Comparison of ENCODE assay signal across 20 cellular contexts in genomic region chr22:25880524-25880923, GRCh38.
A peak's percentile ranks its signal among the peaks of the same experiment; 100 is the strongest.
DNase-seq lines count a peak whose midpoint lies in the region; TF ChIP-seq lines count a peak whose summit lies in the region.
"Had no signal": no experiment of that assay in that cellular context is flagged by ENCODE, and none has a peak within 500 bp of the region (broad histone marks: within the 10 kb centered on the region; RNA-seq: fewer than 3 reads in every experiment).

No MANE protein-coding gene starts in this region.

- no peak for TF ChIP-seq POLR2A in adrenal gland (IDR thresholded peaks at IDR 0.05)

- 51 to 71% (median 70%) methylated on average over 2 of the region's 2 CpGs for whole genome bisulfite sequencing in adrenal gland, 4 donors

- no peaks in the 10 kb centered on the region for H3K4me1 ChIP-seq in adrenal gland (replicated peaks in 1 of 2)
- H3K4me1 ChIP-seq: BE2C had no signal

- H3K36me3 ChIP-seq in adrenal gland (replicated peaks in 1 of 2): no peaks in the 10 kb centered on the region
- H3K36me3 ChIP-seq: BE2C had no signal

- intact Hi-C loops in adrenal gland (cut with DNase I): no loop called here

- H3K27ac ChIP-seq in adrenal gland: no peak overlapping the region
- H3K27ac ChIP-seq: coronary artery, VCaP had no signal

- DNase-seq in NCI-H82 (lab: John Stamatoyannopoulos, UW): peak; percentile 15
- DNase-seq in NCI-H82 treated with DMSO at 0.1 percent for 48 hours (lab: John Stamatoyannopoulos, UW; ENCODE audit: unreplicated experiment): no peak
- DNase-seq in LNCaP clone FGC (ENCODE audit: low read depth): no peak
- DNase-seq in cerebellar cortex (ENCODE audit: low spot score): peak; percentile 4
- DNase-seq in NCI-H2081 (lab: John Stamatoyannopoulos, UW): no peak
- no peak for DNase-seq in Kasumi-1 (lab: John Stamatoyannopoulos, UW)
- no peak for DNase-seq in adrenal gland
- DNase-seq: activated CD8-positive, alpha-beta memory T cell treated with anti-CD3 and anti-CD28 coated beads, Interleukin-2, amount 50 U/mL, for 4 hours; activated effector memory CD4-positive, alpha-beta T cell treated with Interleukin-2 at 50 U/mL for 16 hours; BE2C; kidney glomerular epithelial cell; mesenchymal stem cell; naive thymus-derived CD4-positive, alpha-beta T cell; NCI-H1694 treated with DMSO at 0.1 percent for 48 hours; SIG-M5; stimulated activated CD8-positive, alpha-beta memory T cell treated with anti-CD3 and anti-CD28 coated beads, Interleukin-4, amount 100 ng/mL, for 48 hours; T-helper 2 cell had no signal

- peak; percentile 30; the same call in 1 of the 2 replicates for TF ChIP-seq CTCF in GM12874 (IDR thresholded peaks at IDR 0.05; ENCODE audit: insufficient read depth, low read depth, low read length)
- TF ChIP-seq CTCF in LNCaP clone FGC (IDR thresholded peaks at IDR 0.05; ENCODE audit: control insufficient read depth, extremely low read depth, insufficient read depth): peak; percentile 30; the same call in 1 of the 2 replicates
- no peak for TF ChIP-seq CTCF in adrenal gland (IDR thresholded peaks at IDR 0.05)

- H3K4me3 ChIP-seq in LNCaP clone FGC (ENCODE audit: low read depth, low read length): no peak overlapping the region
- no peak overlapping the region for H3K4me3 ChIP-seq in adrenal gland
- H3K4me3 ChIP-seq: coronary artery had no signal

- H3K9me3 ChIP-seq in adrenal gland (replicated peaks in 1 of 3): no peaks in the 10 kb centered on the region
- H3K9me3 ChIP-seq: BE2C had no signal

- no peaks in the 10 kb centered on the region for H3K27me3 ChIP-seq in adrenal gland
- H3K27me3 ChIP-seq: BE2C had no signal

Comparison
In these comparisons a context has a peak if more than half of its experiments do, and no peak if none do; other contexts are left out.
1. DNase-seq: peak in NCI-H82 (single experiment) and cerebellar cortex (single experiment); none in NCI-H82 treated with DMSO at 0.1 percent for 48 hours (single experiment), LNCaP clone FGC (single experiment), NCI-H2081 (0 of 2), Kasumi-1 (0 of 2) and adrenal gland (0 of 7).
2. CTCF ChIP-seq: peak in GM12874 (single experiment) and LNCaP clone FGC (single experiment); none in adrenal gland (0 of 6).